Comparison of ENCODE assay signal across 15 cellular contexts in the genomic region with DNA sequence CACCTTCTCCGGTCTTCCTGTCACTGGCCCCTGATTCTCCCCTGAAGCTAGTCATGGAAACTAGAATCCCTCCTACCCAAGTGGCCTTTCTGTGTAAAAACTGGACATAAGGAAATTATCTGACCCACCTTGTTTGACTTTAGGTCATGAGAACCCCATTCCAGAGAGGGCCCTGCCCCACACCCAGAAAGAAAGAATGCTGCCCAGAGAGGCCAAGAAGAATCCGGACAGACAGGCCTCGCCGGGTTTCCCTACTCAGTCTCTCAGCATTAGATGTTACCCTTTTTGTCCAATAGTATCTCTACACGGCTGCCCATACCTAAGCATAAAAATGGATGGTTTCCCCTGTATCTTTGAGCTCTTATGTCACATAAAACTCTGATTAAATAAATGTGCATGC.
"Had no signal": no experiment of that assay in that cellular context is flagged by ENCODE, and none has a peak within 500 bp of the region (broad histone marks: within the 10 kb centered on the region; RNA-seq: fewer than 3 reads in every experiment).

No MANE protein-coding gene starts in this region.

- H3K4me1 ChIP-seq: left ventricle myocardium inferior, lower lobe of right lung had no signal

- DNase-seq: central memory CD4-positive, alpha-beta T cell; cortex of kidney; dorsolateral prefrontal cortex; effector CD8-positive, alpha-beta T cell; esophagus squamous epithelium; foreskin fibroblast; glutamatergic neuron; immature natural killer cell; left ventricle myocardium inferior; lower lobe of right lung; midbrain; occipital lobe; stimulated activated naive CD4-positive, alpha-beta T cell treated with Interleukin-2 at 50 U/mL for 16 hours had no signal

- H3K9me3 ChIP-seq: esophagus squamous epithelium, gastroesophageal sphincter, lower lobe of right lung had no signal

- H3K27ac ChIP-seq: dorsolateral prefrontal cortex, esophagus squamous epithelium, gastroesophageal sphincter, left ventricle myocardium inferior, lower lobe of right lung had no signal

- H3K4me3 ChIP-seq: dorsolateral prefrontal cortex, esophagus squamous epithelium, gastroesophageal sphincter, left ventricle myocardium inferior, lower lobe of right lung had no signal

- ATAC-seq: gastroesophageal sphincter, sciatic nerve had no signal

- H3K36me3 ChIP-seq: esophagus squamous epithelium, gastroesophageal sphincter, left ventricle myocardium inferior, lower lobe of right lung had no signal
